In genomic region chr17:57706761-57707160, GRCh38 we compare ENCODE assay signal across 32 cellular contexts. TPM values are rescaled to one million over a fixed set of nuclear protein-coding genes. Genes with fewer than 3 reads are reported as not detected.
A peak's percentile ranks its signal among the peaks of the same experiment; 100 is the strongest.
DNase-seq lines count a peak whose midpoint lies in the region; TF ChIP-seq lines count a peak whose summit lies in the region.
"Had no signal": no experiment of that assay in that cellular context is flagged by ENCODE, and none has a peak within 500 bp of the region (broad histone marks: within the 10 kb centered on the region; RNA-seq: fewer than 3 reads in every experiment).

No MANE protein-coding gene starts in this region.

- H4K20me1 ChIP-seq in BLaER1 treated with 17β-estradiol and CSF1 and Interleukin-3, amounts not matched to agents 10 nM and 100 nM, result no peaks in the 10 kb centered on the region

- H3K4me3 Mint-ChIP-seq in brain (no peak overlapping the region), nephron progenitor cell (peak overlapping the region; percentile 16), progenitor cell of endocrine pancreas (ENCODE audit: low read depth) (no peak overlapping the region)
- H3K4me3 Mint-ChIP-seq in activated T-cell treated with anti-CD3 and anti-CD28 coated beads, Interleukin-2, amount 50 U/mL, for 24 hours, result no peak overlapping the region
- H3K4me3 Mint-ChIP-seq: activated naive CD8-positive, alpha-beta T cell treated with anti-CD3 and anti-CD28 coated beads, Interleukin-2, amount 10 ng/mL, durations not matched to agents 7 days and 5 days; CD14-positive monocyte; mesothelial cell of epicardium; stimulated activated memory B cell treated with anti-CD40 and anti-IgM and Interleukin-4, amounts not matched to agents 10 μg/mL and 1 μg/mL and 100 μg/mL, for 72 hours had no signal

- H3K36me3 ChIP-seq in BLaER1 treated with 17β-estradiol and CSF1 and Interleukin-3, amounts not matched to agents 10 nM and 100 nM, result peaks cover 0 to 10% (median 0%) of the 10 kb centered on the region in 11 experiments; a peak in 2 of 22 replicates
- H3K36me3 ChIP-seq: ascending aorta, upper lobe of left lung had no signal

- peak overlapping the region in 2 of 11 experiments; percentile 70 to 75; a peak in 3 of 22 replicates for H3K9ac ChIP-seq in BLaER1 treated with 17β-estradiol and CSF1 and Interleukin-3, amounts not matched to agents 10 nM and 100 nM

- peaks cover 0 to 3% (median 0%) of the 10 kb centered on the region in 5 experiments for H3K9me3 Mint-ChIP-seq in brain
- H3K9me3 Mint-ChIP-seq in nephron progenitor cell, result peaks cover 5% of the 10 kb centered on the region
- no peaks in the 10 kb centered on the region for H3K9me3 Mint-ChIP-seq in activated T-cell treated with anti-CD3 and anti-CD28 coated beads, Interleukin-2, amount 50 U/mL, for 24 hours
- no peaks in the 10 kb centered on the region for H3K9me3 Mint-ChIP-seq in progenitor cell of endocrine pancreas (ENCODE audit: low read depth)
- H3K9me3 Mint-ChIP-seq: mesothelial cell of epicardium had no signal

- peak overlapping the region in 9 of 11 experiments; percentile 75 to 97 (median 89); a peak in 18 of 22 replicates for H3K4me2 ChIP-seq in BLaER1 treated with 17β-estradiol and CSF1 and Interleukin-3, amounts not matched to agents 10 nM and 100 nM
- H3K4me2 ChIP-seq: PC-9 had no signal

- H3K36me3 Mint-ChIP-seq in brain (no peaks in the 10 kb centered on the region), nephron progenitor cell (ENCODE audit: low read depth) (peaks cover 11% of the 10 kb centered on the region), progenitor cell of endocrine pancreas (ENCODE audit: insufficient read depth) (peaks cover 3% of the 10 kb centered on the region)
- no peaks in the 10 kb centered on the region for H3K36me3 Mint-ChIP-seq in activated T-cell treated with anti-CD3 and anti-CD28 coated beads, Interleukin-2, amount 50 U/mL, for 24 hours (ENCODE audit: low read depth)
- H3K36me3 Mint-ChIP-seq: CD14-positive monocyte, mesothelial cell of epicardium had no signal

- no peaks in the 10 kb centered on the region for H3K27me3 ChIP-seq in BLaER1 treated with 17β-estradiol and CSF1 and Interleukin-3, amounts not matched to agents 10 nM and 100 nM
- H3K27me3 ChIP-seq: ascending aorta, upper lobe of left lung had no signal

- H3K4me1 ChIP-seq in BLaER1 treated with 17β-estradiol and CSF1 and Interleukin-3, amounts not matched to agents 10 nM and 100 nM, result peaks cover 24 to 48% (median 37%) of the 10 kb centered on the region in 10 experiments
- H3K4me1 ChIP-seq: ascending aorta, upper lobe of left lung had no signal

- DNase-seq in COR-L47 (lab: John Stamatoyannopoulos, UW) (peak; percentile 8), nephron progenitor cell (no peak), ecto neural progenitor cell (ENCODE audit: low spot score) (no peak), progenitor cell of endocrine pancreas (ENCODE audit: low spot score, unreplicated experiment) (no peak)
- no peak for DNase-seq in activated T-cell treated with anti-CD3 and anti-CD28 coated beads, Interleukin-2, amount 50 U/mL, for 24 hours
- DNase-seq: activated CD4-positive, alpha-beta T cell treated with anti-CD3 and anti-CD28 coated beads for 4 hours; activated gamma-delta T cell; activated naive CD8-positive, alpha-beta T cell treated with anti-CD3 and anti-CD28 coated beads, Interleukin-2, amount 10 ng/mL, durations not matched to agents 7 days and 5 days; Calu3; GOT3; IMR-90; naive B cell; NCI-H1694 treated with DMSO at 0.1 percent for 48 hours; NCI-H524 treated with DMSO at 0.1 percent for 48 hours; PC-9; substantia nigra had no signal

- no peak for TF ChIP-seq CTCF in brain (conservative IDR thresholded peaks at IDR 0.05)
- no peak for TF ChIP-seq CTCF in nephron progenitor cell (IDR thresholded peaks at IDR 0.05)
- no peak for TF ChIP-seq CTCF in progenitor cell of endocrine pancreas (IDR thresholded peaks at IDR 0.05; ENCODE audit: unreplicated experiment)

- H3K27ac ChIP-seq in BLaER1 treated with 17β-estradiol and CSF1 and Interleukin-3, amounts not matched to agents 10 nM and 100 nM, result peak overlapping the region in 3 of 11 experiments; percentile 42 to 83 (median 82); a peak in 3 of 22 replicates
- H3K27ac ChIP-seq: ascending aorta, coronary artery, PC-9, upper lobe of left lung had no signal

- H3K27ac Mint-ChIP-seq in brain (peak overlapping the region in 3 of 5 experiments; percentile 12 to 96 (median 95)), nephron progenitor cell (peak overlapping the region; percentile 40), progenitor cell of endocrine pancreas (no peak overlapping the region)
- H3K27ac Mint-ChIP-seq in activated T-cell treated with anti-CD3 and anti-CD28 coated beads, Interleukin-2, amount 50 U/mL, for 24 hours, result no peak overlapping the region
- H3K27ac Mint-ChIP-seq: activated naive CD8-positive, alpha-beta T cell treated with anti-CD3 and anti-CD28 coated beads, Interleukin-2, amount 10 ng/mL, durations not matched to agents 7 days and 5 days; CD14-positive monocyte; mesothelial cell of epicardium; stimulated activated memory B cell treated with anti-CD40 and anti-IgM and Interleukin-4, amounts not matched to agents 10 μg/mL and 1 μg/mL and 100 μg/mL, for 72 hours had no signal

- peaks cover 9 to 20% (median 16%) of the 10 kb centered on the region in 11 experiments; a peak in 21 of 22 replicates for H3K9me3 ChIP-seq in BLaER1 treated with 17β-estradiol and CSF1 and Interleukin-3, amounts not matched to agents 10 nM and 100 nM (replicated peaks in 1 of 11)
- H3K9me3 ChIP-seq: ascending aorta, upper lobe of left lung had no signal

- peak overlapping the region in 2 of 10 experiments; percentile 46 to 50; a peak in 4 of 20 replicates for H3K4me3 ChIP-seq in BLaER1 treated with 17β-estradiol and CSF1 and Interleukin-3, amounts not matched to agents 10 nM and 100 nM
- H3K4me3 ChIP-seq: ascending aorta, coronary artery, PC-9, upper lobe of left lung had no signal

- H3K4me1 Mint-ChIP-seq in brain, result peaks cover 37% of the 10 kb centered on the region
- peaks cover 50% of the 10 kb centered on the region for H3K4me1 Mint-ChIP-seq in nephron progenitor cell
- peaks cover 12% of the 10 kb centered on the region for H3K4me1 Mint-ChIP-seq in activated T-cell treated with anti-CD3 and anti-CD28 coated beads, Interleukin-2, amount 50 U/mL, for 24 hours (ENCODE audit: low read depth)
- peaks cover 4% of the 10 kb centered on the region for H3K4me1 Mint-ChIP-seq in progenitor cell of endocrine pancreas (ENCODE audit: low read depth)
- H3K4me1 Mint-ChIP-seq: CD14-positive monocyte; stimulated activated memory B cell treated with anti-CD40 and anti-IgM and Interleukin-4, amounts not matched to agents 10 μg/mL and 1 μg/mL and 100 μg/mL, for 72 hours had no signal

- H3K27me3 Mint-ChIP-seq in brain (no peaks in the 10 kb centered on the region), nephron progenitor cell (ENCODE audit: low read depth, poor library complexity) (peaks cover 4% of the 10 kb centered on the region), progenitor cell of endocrine pancreas (peaks cover 56% of the 10 kb centered on the region)
- no peaks in the 10 kb centered on the region for H3K27me3 Mint-ChIP-seq in activated T-cell treated with anti-CD3 and anti-CD28 coated beads, Interleukin-2, amount 50 U/mL, for 24 hours
- H3K27me3 Mint-ChIP-seq: naive B cell; stimulated activated memory B cell treated with anti-CD40 and anti-IgM and Interleukin-4, amounts not matched to agents 10 μg/mL and 1 μg/mL and 100 μg/mL, for 72 hours had no signal

RNA-seq across cellular contexts. Expression of gene CCDC182, which starts 38.3 kb away (rescaled TPM):
- polyA plus RNA-seq in brain (ENCODE audit: insufficient read depth, low read depth, low replicate concordance), result not detected
- not detected in 2 replicates for total RNA-seq in progenitor cell of endocrine pancreas
- total RNA-seq: activated naive CD8-positive, alpha-beta T cell treated with anti-CD3 and anti-CD28 coated beads, Interleukin-2, amount 10 ng/mL, durations not matched to agents 7 days and 5 days; ascending aorta; Calu3; cardiac septum; Daoy; esophagus mucosa; fibroblast of villous mesenchyme; IMR-90; liver; mesothelial cell of epicardium; osteoblast; PC-9; skeletal muscle tissue; T-helper 2 cell treated with Interferon-gamma antibody and Interleukin-4, amounts not matched to agents 100 ng/mL and 5 ng/mL, for 36 hours; upper lobe of left lung had no signal
- polyA plus RNA-seq: CD14-positive monocyte, IMR-90, liver had no signal

Comparison
In these comparisons a context has a peak if more than half of its experiments do, and no peak if none do; other contexts are left out.
1. H3K27ac Mint-ChIP-seq: peak in brain (3 of 5) and nephron progenitor cell (single experiment); none in activated T-cell treated with anti-CD3 and anti-CD28 coated beads, Interleukin-2, amount 50 U/mL, for 24 hours (single experiment) and progenitor cell of endocrine pancreas (single experiment).